1 cellular context compared by ENCODE assay signal in genomic region chr11:78080084-78080817, GRCh38.
TF ChIP-seq lines count a peak whose summit lies in the region.

No MANE protein-coding gene starts in this region.

TF ChIP-seq in IMR-90, 13 proteins besides CTCF, POLR2A, EP300 and RAD21:
- TF ChIP-seq MAZ (IDR thresholded peaks at IDR 0.05; ENCODE audit: borderline replicate concordance, low read depth, low read length) = no peak
- TF ChIP-seq CHD1 (IDR thresholded peaks at IDR 0.05; ENCODE audit: low read depth, low read length) = no peak
- TF ChIP-seq FOS (IDR thresholded peaks at IDR 0.05; ENCODE audit: low read depth, low read length) = no peak
- TF ChIP-seq ELK1 (IDR thresholded peaks at IDR 0.05; ENCODE audit: borderline replicate concordance, low read depth, low read length) = no peak
